Comparison of ENCODE assay signal across 19 cellular contexts in genomic region chr6:90764001-90764400, GRCh38.
A peak's percentile ranks its signal among the peaks of the same experiment; 100 is the strongest.
DNase-seq lines count a peak whose midpoint lies in the region; FAIRE-seq and TF ChIP-seq lines count a peak whose summit lies in the region.
"Had no signal": no experiment of that assay in that cellular context is flagged by ENCODE, and none has a peak within 500 bp of the region (broad histone marks: within the 10 kb centered on the region; RNA-seq: fewer than 3 reads in every experiment).

No MANE protein-coding gene starts in this region.

- DNase-seq in DMS53 (lab: John Stamatoyannopoulos, UW) (peak; percentile 5), DMS53 treated with DMSO at 0.1 percent for 48 hours (lab: John Stamatoyannopoulos, UW; ENCODE audit: unreplicated experiment) (no peak), LHCN-M2 (ENCODE audit: low read depth) (peak; percentile 4), choroid plexus epithelial cell (ENCODE audit: low read depth) (peak; percentile 2), retinal pigment epithelial cell (ENCODE audit: low read depth) (peak; percentile 91), GM19239 (ENCODE audit: insufficient read length, low spot score) (no peak), endothelial cell (ENCODE audit: low spot score) (no peak)
- DNase-seq in stimulated activated naive CD4-positive, alpha-beta T cell (lab: John Stamatoyannopoulos, UW) = no peak
- DNase-seq: AML-193, DND-41, GF-D8, H7, NCI-H1105, NCI-H2081, NCI-H510A, NCI-H748 treated with DMSO at 0.1 percent for 48 hours, PC-9 had no signal

- H3K4me1 Mint-ChIP-seq in endothelial cell (ENCODE audit: unreplicated experiment) = peaks cover 8% of the 10 kb centered on the region

- no peak for FAIRE-seq in GM19239 (lab: Jason Lieb, UNC)
- FAIRE-seq: GM12892, GM18507 had no signal

- no peak overlapping the region for H3K4me3 ChIP-seq in choroid plexus epithelial cell (ENCODE audit: low read depth, low read length)
- H3K4me3 ChIP-seq in retinal pigment epithelial cell (ENCODE audit: low read length) = no peak overlapping the region
- H3K4me3 ChIP-seq: PC-9 had no signal

- no peaks in the 10 kb centered on the region for H3K36me3 Mint-ChIP-seq in endothelial cell (ENCODE audit: low read depth, unreplicated experiment)

- no peak overlapping the region for H3K4me3 Mint-ChIP-seq in endothelial cell (ENCODE audit: unreplicated experiment)

- TF ChIP-seq CTCF in choroid plexus epithelial cell (conservative IDR thresholded peaks at IDR 0.05; ENCODE audit: low read depth, low read length) = no peak
- TF ChIP-seq CTCF in retinal pigment epithelial cell (conservative IDR thresholded peaks at IDR 0.05; ENCODE audit: low read depth, low read length) = no peak
- no peak for TF ChIP-seq CTCF in endothelial cell (IDR thresholded peaks at IDR 0.05; ENCODE audit: unreplicated experiment)

- H3K9me3 Mint-ChIP-seq in endothelial cell (ENCODE audit: unreplicated experiment) = no peaks in the 10 kb centered on the region

- no peak overlapping the region for H3K27ac Mint-ChIP-seq in endothelial cell (ENCODE audit: unreplicated experiment)

- no peaks in the 10 kb centered on the region for H3K27me3 Mint-ChIP-seq in endothelial cell (ENCODE audit: unreplicated experiment)

Comparison
In these comparisons a context has a peak if more than half of its experiments do, and no peak if none do; other contexts are left out.
1. DNase-seq: peak in DMS53 (single experiment), LHCN-M2 (single experiment), choroid plexus epithelial cell (single experiment) and retinal pigment epithelial cell (single experiment); none in DMS53 treated with DMSO at 0.1 percent for 48 hours (single experiment), GM19239 (single experiment), stimulated activated naive CD4-positive, alpha-beta T cell (0 of 6) and endothelial cell (single experiment).